In the genomic region with DNA sequence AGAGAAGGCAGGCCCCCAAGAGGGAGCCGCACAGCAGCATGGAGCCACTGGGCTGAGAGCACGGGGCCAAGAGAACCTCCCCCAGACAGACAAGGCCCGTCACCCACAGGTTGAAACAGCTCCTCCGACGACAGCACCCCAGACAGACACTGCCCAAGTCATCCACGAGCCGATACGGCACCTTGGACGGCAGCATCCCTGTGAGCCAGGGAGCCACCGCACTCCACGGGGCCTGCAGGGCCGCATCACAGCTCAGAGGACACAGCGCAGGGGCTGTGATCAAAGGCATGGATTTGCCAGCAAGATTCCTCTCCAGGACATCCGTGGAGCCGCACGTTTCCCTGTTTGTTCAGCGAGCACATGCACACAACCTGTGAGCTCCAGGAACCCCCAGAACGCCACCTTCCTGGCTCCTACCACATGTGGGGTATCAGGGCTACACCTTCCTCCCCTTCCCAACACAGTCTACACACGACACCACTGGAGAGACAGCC, we compare ENCODE assay signal across 1 cellular context.
TF ChIP-seq lines count a peak whose summit lies in the region.

No MANE protein-coding gene starts in this region.

TF ChIP-seq in HepG2, 621 proteins besides CTCF, POLR2A, EP300 and RAD21:
- no peak for TF ChIP-seq GATA4 (IDR thresholded peaks at IDR 0.05; ENCODE audit: borderline replicate concordance, low read depth)
- TF ChIP-seq ZBTB38 (CRISPR knock-in tag; IDR thresholded peaks at IDR 0.05) = peak; percentile 16; the same call in 1 of the 2 replicates
- TF ChIP-seq, protein P1, sequence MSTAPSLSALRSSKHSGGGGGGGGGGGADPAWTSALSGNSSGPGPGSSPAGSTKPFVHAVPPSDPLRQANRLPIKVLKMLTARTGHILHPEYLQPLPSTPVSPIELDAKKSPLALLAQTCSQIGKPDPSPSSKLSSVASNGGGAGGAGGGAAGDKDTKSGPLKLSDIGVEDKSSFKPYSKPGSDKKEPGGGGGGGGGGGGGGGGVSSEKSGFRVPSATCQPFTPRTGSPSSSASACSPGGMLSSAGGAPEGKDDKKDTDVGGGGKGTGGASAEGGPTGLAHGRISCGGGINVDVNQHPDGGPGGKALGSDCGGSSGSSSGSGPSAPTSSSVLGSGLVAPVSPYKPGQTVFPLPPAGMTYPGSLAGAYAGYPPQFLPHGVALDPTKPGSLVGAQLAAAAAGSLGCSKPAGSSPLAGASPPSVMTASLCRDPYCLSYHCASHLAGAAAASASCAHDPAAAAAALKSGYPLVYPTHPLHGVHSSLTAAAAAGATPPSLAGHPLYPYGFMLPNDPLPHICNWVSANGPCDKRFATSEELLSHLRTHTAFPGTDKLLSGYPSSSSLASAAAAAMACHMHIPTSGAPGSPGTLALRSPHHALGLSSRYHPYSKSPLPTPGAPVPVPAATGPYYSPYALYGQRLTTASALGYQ (CRISPR knock-in tag; IDR thresholded peaks at IDR 0.05) = no peak
- no peak for TF ChIP-seq SRSF4 (IDR thresholded peaks at IDR 0.05; ENCODE audit: low read depth, low read length, poor library complexity, severe bottlenecking)
- TF ChIP-seq NCOA5 (CRISPR knock-in tag; IDR thresholded peaks at IDR 0.05) = no peak
- TF ChIP-seq ZNF274 (CRISPR knock-in tag; IDR thresholded peaks at IDR 0.05) = 0 out of 2 replicates have a peak, but pooled peaks have one; percentile 42
- TF ChIP-seq AGO2 (optimal IDR thresholded peaks at IDR 0.05; ENCODE audit: low read depth, low read length) = peak; percentile 75
- no peak for TF ChIP-seq TBX2 (CRISPR knock-in tag; IDR thresholded peaks at IDR 0.05; ENCODE audit: borderline replicate concordance)
- no peak for TF ChIP-seq SKI (IDR thresholded peaks at IDR 0.05; ENCODE audit: partially characterized antibody)
- TF ChIP-seq, protein P2, sequence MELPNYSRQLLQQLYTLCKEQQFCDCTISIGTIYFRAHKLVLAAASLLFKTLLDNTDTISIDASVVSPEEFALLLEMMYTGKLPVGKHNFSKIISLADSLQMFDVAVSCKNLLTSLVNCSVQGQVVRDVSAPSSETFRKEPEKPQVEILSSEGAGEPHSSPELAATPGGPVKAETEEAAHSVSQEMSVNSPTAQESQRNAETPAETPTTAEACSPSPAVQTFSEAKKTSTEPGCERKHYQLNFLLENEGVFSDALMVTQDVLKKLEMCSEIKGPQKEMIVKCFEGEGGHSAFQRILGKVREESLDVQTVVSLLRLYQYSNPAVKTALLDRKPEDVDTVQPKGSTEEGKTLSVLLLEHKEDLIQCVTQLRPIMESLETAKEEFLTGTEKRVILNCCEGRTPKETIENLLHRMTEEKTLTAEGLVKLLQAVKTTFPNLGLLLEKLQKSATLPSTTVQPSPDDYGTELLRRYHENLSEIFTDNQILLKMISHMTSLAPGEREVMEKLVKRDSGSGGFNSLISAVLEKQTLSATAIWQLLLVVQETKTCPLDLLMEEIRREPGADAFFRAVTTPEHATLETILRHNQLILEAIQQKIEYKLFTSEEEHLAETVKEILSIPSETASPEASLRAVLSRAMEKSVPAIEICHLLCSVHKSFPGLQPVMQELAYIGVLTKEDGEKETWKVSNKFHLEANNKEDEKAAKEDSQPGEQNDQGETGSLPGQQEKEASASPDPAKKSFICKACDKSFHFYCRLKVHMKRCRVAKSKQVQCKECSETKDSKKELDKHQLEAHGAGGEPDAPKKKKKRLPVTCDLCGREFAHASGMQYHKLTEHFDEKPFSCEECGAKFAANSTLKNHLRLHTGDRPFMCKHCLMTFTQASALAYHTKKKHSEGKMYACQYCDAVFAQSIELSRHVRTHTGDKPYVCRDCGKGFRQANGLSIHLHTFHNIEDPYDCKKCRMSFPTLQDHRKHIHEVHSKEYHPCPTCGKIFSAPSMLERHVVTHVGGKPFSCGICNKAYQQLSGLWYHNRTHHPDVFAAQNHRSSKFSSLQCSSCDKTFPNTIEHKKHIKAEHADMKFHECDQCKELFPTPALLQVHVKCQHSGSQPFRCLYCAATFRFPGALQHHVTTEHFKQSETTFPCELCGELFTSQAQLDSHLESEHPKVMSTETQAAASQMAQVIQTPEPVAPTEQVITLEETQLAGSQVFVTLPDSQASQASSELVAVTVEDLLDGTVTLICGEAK (IDR thresholded peaks at IDR 0.05) = no peak
- TF ChIP-seq, protein P2 (CRISPR knock-in tag; IDR thresholded peaks at IDR 0.05) = no peak
- TF ChIP-seq NFE2 (CRISPR knock-in tag; IDR thresholded peaks at IDR 0.05) = no peak
- no peak for TF ChIP-seq BORCS8-MEF2B (CRISPR knock-in tag; IDR thresholded peaks at IDR 0.05)
- 0 out of 2 replicates have a peak, but pooled peaks have one; percentile 15 for TF ChIP-seq AKAP8 (CRISPR knock-in tag; IDR thresholded peaks at IDR 0.05)
- 0 out of 2 replicates have a peak, but pooled peaks have one; percentile 17 for TF ChIP-seq NRL (CRISPR knock-in tag; IDR thresholded peaks at IDR 0.05; ENCODE audit: borderline replicate concordance)
- TF ChIP-seq, protein P3, sequence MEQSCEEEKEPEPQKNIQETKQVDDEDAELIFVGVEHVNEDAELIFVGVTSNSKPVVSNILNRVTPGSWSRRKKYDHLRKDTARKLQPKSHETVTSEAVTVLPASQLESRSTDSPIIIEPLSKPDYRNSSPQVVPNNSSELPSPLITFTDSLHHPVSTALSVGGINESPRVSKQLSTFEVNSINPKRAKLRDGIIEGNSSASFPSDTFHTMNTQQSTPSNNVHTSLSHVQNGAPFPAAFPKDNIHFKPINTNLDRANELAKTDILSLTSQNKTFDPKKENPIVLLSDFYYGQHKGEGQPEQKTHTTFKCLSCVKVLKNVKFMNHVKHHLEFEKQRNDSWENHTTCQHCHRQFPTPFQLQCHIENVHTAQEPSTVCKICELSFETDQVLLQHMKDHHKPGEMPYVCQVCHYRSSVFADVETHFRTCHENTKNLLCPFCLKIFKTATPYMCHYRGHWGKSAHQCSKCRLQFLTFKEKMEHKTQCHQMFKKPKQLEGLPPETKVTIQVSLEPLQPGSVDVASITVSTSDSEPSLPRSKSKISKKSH (CRISPR knock-in tag; IDR thresholded peaks at IDR 0.05; ENCODE audit: borderline replicate concordance) = no peak
- TF ChIP-seq RBM22 (optimal IDR thresholded peaks at IDR 0.05; ENCODE audit: low read length) = peak; percentile 63
TF ChIP-seq in HepG2: peak in this region for 6.
